29 cellular contexts compared by ENCODE assay signal in the genomic region with DNA sequence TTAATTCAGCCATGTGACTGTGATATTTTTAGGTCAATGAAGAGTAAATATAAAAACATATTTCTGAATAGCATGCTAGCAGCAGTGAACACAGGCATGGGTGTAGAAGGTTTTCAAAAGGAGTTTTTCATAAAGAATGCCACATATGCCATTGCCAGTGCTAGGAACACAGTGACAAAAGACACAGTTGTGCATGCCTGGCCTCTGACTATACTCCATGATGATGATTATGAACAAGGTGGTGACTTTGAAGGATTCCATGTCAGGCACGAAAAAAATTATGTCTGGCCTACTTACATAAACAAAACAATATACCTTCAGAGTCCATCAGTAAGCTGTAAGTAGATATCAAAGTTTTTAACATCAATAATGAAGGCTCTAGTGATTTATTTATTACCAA.
"Had no signal": no experiment of that assay in that cellular context is flagged by ENCODE, and none has a peak within 500 bp of the region (broad histone marks: within the 10 kb centered on the region; RNA-seq: fewer than 3 reads in every experiment).

No MANE protein-coding gene starts in this region.

- DNase-seq: colonic mucosa; cortex of kidney; dermis blood vessel endothelial cell; dorsolateral prefrontal cortex; effector CD4-positive, alpha-beta T cell; effector CD8-positive, alpha-beta T cell; effector memory CD4-positive, alpha-beta T cell; effector memory CD8-positive, alpha-beta T cell; endodermal cell; erythroblast; esophagus squamous epithelium; foreskin fibroblast; foreskin keratinocyte; foreskin melanocyte; gastrocnemius medialis; glutamatergic neuron; head of caudate nucleus; heart left ventricle; heart right ventricle had no signal

- H3K27ac Mint-ChIP-seq: dendritic cell treated with granulocyte-macrophage colony-stimulating factor and Interleukin-4, amounts not matched to agents 40 ng/mL and 50 ng/mL, for 4 days; effector memory CD8-positive, alpha-beta T cell; endodermal cell had no signal

- H3K4me3 ChIP-seq: colonic mucosa, coronary artery, dorsolateral prefrontal cortex, esophagus muscularis mucosa, esophagus squamous epithelium, gastrocnemius medialis, gastroesophageal sphincter, heart left ventricle, heart right ventricle had no signal

- H3K4me3 Mint-ChIP-seq: dendritic cell treated with granulocyte-macrophage colony-stimulating factor and Interleukin-4, amounts not matched to agents 40 ng/mL and 50 ng/mL, for 4 days; effector memory CD8-positive, alpha-beta T cell; endodermal cell had no signal

- ATAC-seq: effector memory CD8-positive, alpha-beta T cell; esophagus mucosa; foreskin keratinocyte; gastrocnemius medialis; gastroesophageal sphincter; heart left ventricle; heart right ventricle had no signal

- FAIRE-seq: colon, endometrium, endothelial cell of umbilical vein, frontal cortex had no signal

- H3K9me3 ChIP-seq: colonic mucosa, esophagus squamous epithelium, gastrocnemius medialis had no signal

- H3K27me3 ChIP-seq: colonic mucosa, dorsolateral prefrontal cortex, esophagus muscularis mucosa, esophagus squamous epithelium, foreskin keratinocyte, gastrocnemius medialis, gastroesophageal sphincter, heart left ventricle, heart right ventricle had no signal

- H3K4me1 ChIP-seq: colonic mucosa, esophagus muscularis mucosa, esophagus squamous epithelium, foreskin keratinocyte, gastrocnemius medialis, gastroesophageal sphincter, heart left ventricle, heart right ventricle had no signal

- H3K27me3 Mint-ChIP-seq: dendritic cell treated with granulocyte-macrophage colony-stimulating factor and Interleukin-4, amounts not matched to agents 40 ng/mL and 50 ng/mL, for 4 days; effector memory CD8-positive, alpha-beta T cell had no signal

- H3K36me3 ChIP-seq: colonic mucosa, esophagus muscularis mucosa, esophagus squamous epithelium, gastrocnemius medialis, gastroesophageal sphincter, heart left ventricle, heart right ventricle had no signal

- H3K27ac ChIP-seq: colonic mucosa, coronary artery, dorsolateral prefrontal cortex, epithelial cell of prostate, esophagus muscularis mucosa, esophagus squamous epithelium, foreskin keratinocyte, gastrocnemius medialis, gastroesophageal sphincter, heart left ventricle had no signal

- H3K9me3 Mint-ChIP-seq: dendritic cell treated with granulocyte-macrophage colony-stimulating factor and Interleukin-4, amounts not matched to agents 40 ng/mL and 50 ng/mL, for 4 days had no signal

- H3K4me1 Mint-ChIP-seq: endodermal cell had no signal
